In the genomic region with DNA sequence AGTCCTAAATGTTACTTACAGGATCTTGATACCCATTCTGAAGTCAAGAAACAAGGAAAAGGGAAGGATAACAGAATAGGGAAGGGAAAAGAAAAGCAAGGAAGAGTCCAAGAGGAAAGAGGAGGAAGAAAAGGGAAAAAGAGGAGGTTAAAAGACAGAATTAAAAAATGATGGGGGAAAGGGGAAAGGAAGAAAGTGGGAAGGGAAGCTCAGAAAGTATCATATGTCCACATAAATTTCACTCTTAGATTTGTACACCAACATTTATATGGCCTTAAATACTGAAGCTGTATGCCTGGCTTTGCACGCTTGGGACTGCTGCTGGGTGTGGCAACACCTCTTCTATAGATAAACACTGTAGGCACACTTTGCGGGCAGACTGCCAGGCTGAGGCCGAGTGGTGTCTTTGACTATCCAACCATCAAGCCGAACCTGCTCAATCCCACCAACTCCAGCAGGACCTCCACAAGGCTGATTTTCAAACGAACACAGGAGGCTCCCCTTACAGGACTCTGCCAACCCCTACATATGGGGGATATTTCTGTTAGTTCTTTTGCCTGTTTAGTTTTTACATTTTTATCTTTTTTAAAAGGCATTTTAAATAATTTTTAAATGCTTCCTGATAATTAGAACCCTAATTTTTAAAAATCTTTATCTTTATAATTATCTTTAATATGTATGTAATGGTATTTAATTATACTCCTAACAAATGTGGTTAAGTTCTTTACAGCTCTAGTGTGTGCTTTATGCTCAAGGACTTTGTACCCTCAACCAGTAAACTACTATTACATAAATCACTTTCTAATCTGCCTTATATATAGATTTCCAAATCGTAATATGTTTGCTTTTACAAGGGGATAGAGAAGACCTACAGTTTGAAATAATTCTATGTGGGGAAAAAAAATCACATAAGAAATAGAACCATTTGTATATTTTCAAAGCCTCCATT, we compare ENCODE assay signal across 14 cellular contexts.
DNase-seq lines count a peak whose midpoint lies in the region; ATAC-seq, FAIRE-seq and TF ChIP-seq lines count a peak whose summit lies in the region.
"Had no signal": no experiment of that assay in that cellular context is flagged by ENCODE, and none has a peak within 500 bp of the region (broad histone marks: within the 10 kb centered on the region; RNA-seq: fewer than 3 reads in every experiment).

No MANE protein-coding gene starts in this region.

- H3K9me3 ChIP-seq in BE2C (no peaks in the 10 kb centered on the region), kidney (ENCODE audit: control insufficient read depth in 1 of 2, low read length in 2 of 2) (no peaks in the 10 kb centered on the region)
- H3K9me3 ChIP-seq: BLaER1 treated with 17β-estradiol and CSF1 and Interleukin-3, amounts not matched to agents 10 nM and 100 nM; tibial artery had no signal

- no peaks in the 10 kb centered on the region for H3K36me3 ChIP-seq in BE2C
- no peaks in the 10 kb centered on the region for H3K36me3 ChIP-seq in kidney (ENCODE audit: control insufficient read depth in 1 of 2, insufficient read depth in 2 of 2, low read length in 2 of 2)
- H3K36me3 ChIP-seq: tibial artery had no signal

- intact Hi-C loops in kidney (cut with DNase I), result no loop called here

- H3K27ac ChIP-seq in kidney (ENCODE audit: low read depth in 2 of 2, low read length in 2 of 2), result no peak overlapping the region
- H3K27ac ChIP-seq: BLaER1 treated with 17β-estradiol and CSF1 and Interleukin-3, amounts not matched to agents 10 nM and 100 nM; tibial artery had no signal

- peak; percentile 80 for ATAC-seq in HG03175 (IDR thresholded peaks at IDR 0.05; ENCODE audit: unreplicated experiment)
- ATAC-seq: activated CD4-positive, CD25-positive, alpha-beta regulatory T cell treated with anti-CD3 and anti-CD28 coated beads, Interleukin-2, amount 50 U/mL, for 24 hours; naive thymus-derived CD4-positive, alpha-beta T cell had no signal

- H3K4me1 ChIP-seq in BE2C, result no peaks in the 10 kb centered on the region
- H3K4me1 ChIP-seq in kidney (ENCODE audit: control insufficient read depth in 1 of 2, insufficient read depth in 1 of 2, low read depth in 1 of 2, low read length in 2 of 2), result peaks cover 0 to 4% of the 10 kb centered on the region in 2 donors
- H3K4me1 ChIP-seq: BLaER1 treated with 17β-estradiol and CSF1 and Interleukin-3, amounts not matched to agents 10 nM and 100 nM; tibial artery had no signal

- no peak for TF ChIP-seq CTCF in BE2C (IDR thresholded peaks at IDR 0.05; ENCODE audit: low read depth, low read length)
- no peak for TF ChIP-seq CTCF in kidney (IDR thresholded peaks at IDR 0.05; ENCODE audit: borderline replicate concordance, extremely low read depth, insufficient read depth)

- no peak for FAIRE-seq in kidney (lab: Jason Lieb, UNC)
- no peak for FAIRE-seq in GM19239 (lab: Jason Lieb, UNC)

- H3K4me3 ChIP-seq in BE2C (ENCODE audit: low read depth, low read length) (no peak overlapping the region), kidney (ENCODE audit: low read length in 2 of 2) (no peak overlapping the region)
- H3K4me3 ChIP-seq: BLaER1 treated with 17β-estradiol and CSF1 and Interleukin-3, amounts not matched to agents 10 nM and 100 nM; tibial artery had no signal

- no peaks in the 10 kb centered on the region for H3K27me3 ChIP-seq in BE2C
- H3K27me3 ChIP-seq: BLaER1 treated with 17β-estradiol and CSF1 and Interleukin-3, amounts not matched to agents 10 nM and 100 nM; tibial artery had no signal

- DNase-seq in BE2C (peak; percentile 34), NCI-H748 treated with DMSO at 0.1 percent for 48 hours (lab: John Stamatoyannopoulos, UW) (peak; percentile 92), kidney (peak; percentile 46), T-helper 9 cell (no peak), NCI-H446 treated with DMSO at 0.1 percent for 48 hours (lab: John Stamatoyannopoulos, UW) (no peak), A172 (ENCODE audit: low spot score) (no peak), GM19239 (ENCODE audit: insufficient read length, low spot score) (no peak)
- DNase-seq: IMR-90; naive thymus-derived CD4-positive, alpha-beta T cell; NCI-H1694; tibial artery had no signal

- no peak overlapping the region for H3K9ac ChIP-seq in kidney (ENCODE audit: low read length in 2 of 2)
- H3K9ac ChIP-seq: BLaER1 treated with 17β-estradiol and CSF1 and Interleukin-3, amounts not matched to agents 10 nM and 100 nM had no signal

Comparison
In these comparisons a context has a peak if more than half of its experiments do, and no peak if none do; other contexts are left out.
1. DNase-seq: peak in BE2C (single experiment), NCI-H748 treated with DMSO at 0.1 percent for 48 hours (single experiment) and kidney (single experiment); none in T-helper 9 cell (single experiment), NCI-H446 treated with DMSO at 0.1 percent for 48 hours (single experiment), A172 (single experiment) and GM19239 (single experiment).